ENCODE assay signal across 2 cellular contexts in genomic region chr2:233497692-233498091, GRCh38.
TF ChIP-seq lines count a peak whose summit lies in the region.

No MANE protein-coding gene starts in this region.

TF ChIP-seq in A549, 52 proteins besides CTCF, POLR2A, EP300 and RAD21:
- no peak for TF ChIP-seq REST (IDR thresholded peaks at IDR 0.05)
- TF ChIP-seq NPAS2 (CRISPR knock-in tag; IDR thresholded peaks at IDR 0.05; ENCODE audit: borderline replicate concordance), result no peak
- TF ChIP-seq EHMT2 (IDR thresholded peaks at IDR 0.05; ENCODE audit: low read depth), result no peak
- TF ChIP-seq, protein P1, sequence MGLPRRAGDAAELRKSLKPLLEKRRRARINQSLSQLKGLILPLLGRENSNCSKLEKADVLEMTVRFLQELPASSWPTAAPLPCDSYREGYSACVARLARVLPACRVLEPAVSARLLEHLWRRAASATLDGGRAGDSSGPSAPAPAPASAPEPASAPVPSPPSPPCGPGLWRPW (IDR thresholded peaks at IDR 0.05), result no peak
- TF ChIP-seq ZC3H11A (IDR thresholded peaks at IDR 0.05), result no peak
- TF ChIP-seq CBX8 (IDR thresholded peaks at IDR 0.05), result no peak
- no peak for TF ChIP-seq RCOR1 (IDR thresholded peaks at IDR 0.05; ENCODE audit: low read depth, low read length)
- TF ChIP-seq FOSB (CRISPR knock-in tag; IDR thresholded peaks at IDR 0.05), result no peak
- TF ChIP-seq JUN (IDR thresholded peaks at IDR 0.05), result no peak
- TF ChIP-seq NR3C1 (IDR thresholded peaks at IDR 0.05), result no peak
- no peak for TF ChIP-seq CHD2 (IDR thresholded peaks at IDR 0.05; ENCODE audit: low read length, partially characterized antibody)
- no peak for TF ChIP-seq RFX5 (IDR thresholded peaks at IDR 0.05)
- TF ChIP-seq CEBPB (IDR thresholded peaks at IDR 0.05), result no peak
- TF ChIP-seq, protein P2, sequence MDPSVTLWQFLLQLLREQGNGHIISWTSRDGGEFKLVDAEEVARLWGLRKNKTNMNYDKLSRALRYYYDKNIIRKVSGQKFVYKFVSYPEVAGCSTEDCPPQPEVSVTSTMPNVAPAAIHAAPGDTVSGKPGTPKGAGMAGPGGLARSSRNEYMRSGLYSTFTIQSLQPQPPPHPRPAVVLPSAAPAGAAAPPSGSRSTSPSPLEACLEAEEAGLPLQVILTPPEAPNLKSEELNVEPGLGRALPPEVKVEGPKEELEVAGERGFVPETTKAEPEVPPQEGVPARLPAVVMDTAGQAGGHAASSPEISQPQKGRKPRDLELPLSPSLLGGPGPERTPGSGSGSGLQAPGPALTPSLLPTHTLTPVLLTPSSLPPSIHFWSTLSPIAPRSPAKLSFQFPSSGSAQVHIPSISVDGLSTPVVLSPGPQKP (IDR thresholded peaks at IDR 0.05; ENCODE audit: low read depth, low read length), result no peak
TF ChIP-seq in A549: peak in this region for 0.

TF ChIP-seq in GM12878, 131 proteins besides CTCF, POLR2A, EP300 and RAD21 (continued from another document):
- no peak for TF ChIP-seq SREBF2 (IDR thresholded peaks at IDR 0.05; ENCODE audit: low read length)
- no peak for TF ChIP-seq FOXM1 (IDR thresholded peaks at IDR 0.05; ENCODE audit: low read depth, low read length)
- TF ChIP-seq ATF3 (IDR thresholded peaks at IDR 0.05; ENCODE audit: borderline replicate concordance, extremely low read depth, low read depth, low read length), result no peak
- TF ChIP-seq SP1 (IDR thresholded peaks at IDR 0.05; ENCODE audit: low read depth, low read length), result no peak
- TF ChIP-seq YBX1 (IDR thresholded peaks at IDR 0.05), result no peak
- TF ChIP-seq PAX8 (IDR thresholded peaks at IDR 0.05), result no peak
- no peak for TF ChIP-seq LARP7 (IDR thresholded peaks at IDR 0.05)
